In genomic region chr14:105480165-105480564, GRCh38 we compare ENCODE assay signal across 10 cellular contexts. TPM values are rescaled to one million over a fixed set of nuclear protein-coding genes. Genes with fewer than 3 reads are reported as not detected.
DNase-seq lines count a peak whose midpoint lies in the region; ATAC-seq and TF ChIP-seq lines count a peak whose summit lies in the region.
"Had no signal": no experiment of that assay in that cellular context is flagged by ENCODE, and none has a peak within 500 bp of the region (broad histone marks: within the 10 kb centered on the region; RNA-seq: fewer than 3 reads in every experiment).

No MANE protein-coding gene starts in this region.

- no peak overlapping the region for H3K4me3 ChIP-seq in lower lobe of right lung
- no peak overlapping the region for H3K4me3 ChIP-seq in thyroid gland (replicated peaks in 1 of 3)

- peak overlapping the region; percentile 18 for H3K27ac Mint-ChIP-seq in activated T-cell treated with anti-CD3 and anti-CD28 coated beads, Interleukin-2, amount 50 U/mL, for 24 hours

- H3K9me3 ChIP-seq in lower lobe of right lung = no peaks in the 10 kb centered on the region
- no peaks in the 10 kb centered on the region for H3K9me3 ChIP-seq in thyroid gland
- H3K9me3 ChIP-seq: HAP-1 had no signal

- H3K36me3 Mint-ChIP-seq in activated T-cell treated with anti-CD3 and anti-CD28 coated beads, Interleukin-2, amount 50 U/mL, for 24 hours (ENCODE audit: low read depth) = no peaks in the 10 kb centered on the region

- peaks cover 26% of the 10 kb centered on the region for H3K27me3 Mint-ChIP-seq in activated T-cell treated with anti-CD3 and anti-CD28 coated beads, Interleukin-2, amount 50 U/mL, for 24 hours

- peaks cover 56% of the 10 kb centered on the region for H3K4me1 Mint-ChIP-seq in activated T-cell treated with anti-CD3 and anti-CD28 coated beads, Interleukin-2, amount 50 U/mL, for 24 hours (ENCODE audit: low read depth)

- 66 to 72% methylated on average over 7 to 8 of the region's 8 CpGs for WGBS in thyroid gland, 2 donors

- TF ChIP-seq CTCF in lower lobe of right lung (IDR thresholded peaks at IDR 0.05) = no peak
- no peak for TF ChIP-seq CTCF in thyroid gland (IDR thresholded peaks at IDR 0.05)

- ATAC-seq in lower lobe of right lung = no peak

- no peak for TF ChIP-seq POLR2A in thyroid gland (IDR thresholded peaks at IDR 0.05)

- no peak for DNase-seq in activated T-cell treated with anti-CD3 and anti-CD28 coated beads, Interleukin-2, amount 50 U/mL, for 24 hours
- no peak for DNase-seq in activated T-cell treated with anti-CD3 and anti-CD28 coated beads, Interleukin-2, amount 50 U/mL, for 48 hours
- DNase-seq in lower lobe of right lung (no peak), thyroid gland (no peak), DMS 273 (lab: John Stamatoyannopoulos, UW; ENCODE audit: unreplicated experiment) (no peak), DMS 273 treated with DMSO at 0.1 percent for 48 hours (lab: John Stamatoyannopoulos, UW) (no peak)
- DNase-seq in stimulated activated CD4-positive, alpha-beta T cell treated with anti-CD3 and anti-CD28 coated beads, Interleukin-2, amount 100 ng/mL, for 48 hours = no peak
- DNase-seq: SIG-M5 had no signal

- H3K4me1 ChIP-seq in lower lobe of right lung (peaks cover 79% of the 10 kb centered on the region), thyroid gland (peaks cover 57 to 73% of the 10 kb centered on the region in 2 donors)

- H3K4me3 Mint-ChIP-seq in activated T-cell treated with anti-CD3 and anti-CD28 coated beads, Interleukin-2, amount 50 U/mL, for 24 hours = no peak overlapping the region

- H3K27me3 ChIP-seq in lower lobe of right lung (ENCODE audit: low read depth) (peaks cover 7% of the 10 kb centered on the region), thyroid gland (no peaks in the 10 kb centered on the region)

- intact Hi-C loops in lower lobe of right lung (cut with DNase I) = no loop called here
- intact Hi-C loops in thyroid gland (cut with DNase I) = no loop called here

- H3K36me3 ChIP-seq in lower lobe of right lung = peaks cover 14% of the 10 kb centered on the region
- H3K36me3 ChIP-seq in thyroid gland = peaks cover 4 to 6% of the 10 kb centered on the region in 2 donors
- H3K36me3 ChIP-seq: HAP-1 had no signal

- H3K9me3 Mint-ChIP-seq in activated T-cell treated with anti-CD3 and anti-CD28 coated beads, Interleukin-2, amount 50 U/mL, for 24 hours = no peaks in the 10 kb centered on the region

- peak overlapping the region; percentile 30 for H3K27ac ChIP-seq in angular gyrus (ENCODE audit: low read depth, low read length)
- peak overlapping the region; percentile 99 for H3K27ac ChIP-seq in lower lobe of right lung
- H3K27ac ChIP-seq in thyroid gland = peak overlapping the region in 2 of 3 donors; percentile 90 to 97

RNA-seq across cellular contexts. Expression of gene CRIP2, which starts 5.5 kb away (rescaled TPM):
- total RNA-seq in lower lobe of right lung = 143 TPM
- 100 to 1,000 TPM; 101 to 160 (median 136) TPM for total RNA-seq in thyroid gland

RNA-seq across cellular contexts. Expression of gene CRIP1, which starts 6.5 kb away (rescaled TPM):
- total RNA-seq in lower lobe of right lung = 237 TPM
- 10 to 100 TPM in 3 of 4 donors, 1 to 10 TPM in 1; 6.0 to 30.8 (median 18.5) TPM for total RNA-seq in thyroid gland

RNA-seq across cellular contexts. Expression of gene TEDC1, which starts 10.9 kb away (rescaled TPM):
- total RNA-seq in lower lobe of right lung = 10.6 TPM
- total RNA-seq in thyroid gland = 10 to 100 TPM in 2 of 4 donors, 1 to 10 TPM in 2; 3.4 to 13.9 (median 8.5) TPM

RNA-seq across cellular contexts. Expression of gene TMEM121, which starts 46.2 kb away (rescaled TPM):
- total RNA-seq in lower lobe of right lung = 3.0 TPM
- total RNA-seq in thyroid gland = 10 to 100 TPM in 3 of 4 donors, 1 to 10 TPM in 1; 9.3 to 19.1 (median 15.2) TPM

Comparison
In these comparisons a context has a peak if more than half of its experiments do, and no peak if none do; other contexts are left out.
1. H3K27ac ChIP-seq: peak in every context shown above with its lines; median percentile 99 in lower lobe of right lung; 94 in thyroid gland; 30 in angular gyrus.